1 cellular context compared by ENCODE assay signal in the genomic region with DNA sequence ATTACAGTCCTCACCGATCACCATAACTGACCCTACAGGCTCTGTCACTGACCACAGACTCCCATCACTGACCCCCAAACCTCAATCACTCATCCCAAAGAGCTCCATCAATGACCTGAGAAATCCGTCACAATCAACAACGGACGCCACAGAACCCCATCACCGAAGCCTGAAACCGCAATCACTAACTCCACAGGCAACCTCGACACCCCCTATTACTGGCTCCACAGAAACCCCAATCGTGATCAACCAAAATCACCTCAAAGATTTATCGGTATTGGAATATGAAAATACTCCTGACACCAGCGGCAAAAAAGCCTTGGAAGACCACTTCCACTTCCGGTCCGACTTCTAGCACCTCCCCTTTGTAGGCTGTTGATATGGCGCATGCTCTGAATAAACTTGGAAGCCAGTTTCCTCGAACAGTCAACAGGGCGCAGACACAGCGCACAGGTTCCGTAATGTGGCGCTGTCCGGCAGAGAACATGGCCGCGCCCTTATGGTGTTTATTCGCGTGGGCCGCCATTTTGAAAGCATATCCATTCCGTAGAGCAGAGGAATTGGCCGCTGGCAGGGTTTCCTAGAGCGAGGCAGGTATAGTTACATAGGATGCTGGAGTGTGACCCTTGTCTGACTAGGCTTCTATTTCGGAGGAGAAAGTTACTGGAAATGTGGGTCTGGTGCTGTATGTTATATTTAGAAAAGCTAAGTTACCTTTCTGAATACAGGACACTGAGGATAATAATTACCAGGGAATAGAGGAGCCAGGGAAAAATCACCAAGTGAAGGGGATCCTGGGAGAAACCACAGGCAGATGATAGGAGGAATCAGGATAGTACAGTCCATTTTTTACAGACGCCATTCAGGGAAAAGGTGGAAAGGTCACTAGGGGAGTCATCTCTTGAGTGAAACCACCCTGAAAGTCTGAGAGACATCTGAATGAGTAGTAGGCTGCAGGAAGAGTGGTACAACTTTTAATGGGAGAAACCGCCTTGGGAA.
TF ChIP-seq lines count a peak whose summit lies in the region.

Gene ZNF585A, minus strand, starts transcription at position 328 of the 999 bp plus-strand sequence. CDS start 2,785 bp downstream, outside the sequence.

TF ChIP-seq in SK-N-SH, 30 proteins besides CTCF, POLR2A, EP300 and RAD21:
- TF ChIP-seq, protein P1, sequence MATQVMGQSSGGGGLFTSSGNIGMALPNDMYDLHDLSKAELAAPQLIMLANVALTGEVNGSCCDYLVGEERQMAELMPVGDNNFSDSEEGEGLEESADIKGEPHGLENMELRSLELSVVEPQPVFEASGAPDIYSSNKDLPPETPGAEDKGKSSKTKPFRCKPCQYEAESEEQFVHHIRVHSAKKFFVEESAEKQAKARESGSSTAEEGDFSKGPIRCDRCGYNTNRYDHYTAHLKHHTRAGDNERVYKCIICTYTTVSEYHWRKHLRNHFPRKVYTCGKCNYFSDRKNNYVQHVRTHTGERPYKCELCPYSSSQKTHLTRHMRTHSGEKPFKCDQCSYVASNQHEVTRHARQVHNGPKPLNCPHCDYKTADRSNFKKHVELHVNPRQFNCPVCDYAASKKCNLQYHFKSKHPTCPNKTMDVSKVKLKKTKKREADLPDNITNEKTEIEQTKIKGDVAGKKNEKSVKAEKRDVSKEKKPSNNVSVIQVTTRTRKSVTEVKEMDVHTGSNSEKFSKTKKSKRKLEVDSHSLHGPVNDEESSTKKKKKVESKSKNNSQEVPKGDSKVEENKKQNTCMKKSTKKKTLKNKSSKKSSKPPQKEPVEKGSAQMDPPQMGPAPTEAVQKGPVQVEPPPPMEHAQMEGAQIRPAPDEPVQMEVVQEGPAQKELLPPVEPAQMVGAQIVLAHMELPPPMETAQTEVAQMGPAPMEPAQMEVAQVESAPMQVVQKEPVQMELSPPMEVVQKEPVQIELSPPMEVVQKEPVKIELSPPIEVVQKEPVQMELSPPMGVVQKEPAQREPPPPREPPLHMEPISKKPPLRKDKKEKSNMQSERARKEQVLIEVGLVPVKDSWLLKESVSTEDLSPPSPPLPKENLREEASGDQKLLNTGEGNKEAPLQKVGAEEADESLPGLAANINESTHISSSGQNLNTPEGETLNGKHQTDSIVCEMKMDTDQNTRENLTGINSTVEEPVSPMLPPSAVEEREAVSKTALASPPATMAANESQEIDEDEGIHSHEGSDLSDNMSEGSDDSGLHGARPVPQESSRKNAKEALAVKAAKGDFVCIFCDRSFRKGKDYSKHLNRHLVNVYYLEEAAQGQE (IDR thresholded peaks at IDR 0.05; ENCODE audit: low read depth, low read length), result no peak; the same call in 1 of the 2 replicates
- TF ChIP-seq MEF2A (IDR thresholded peaks at IDR 0.05; ENCODE audit: borderline replicate concordance, low read depth) (no peak), RXRA (IDR thresholded peaks at IDR 0.05; ENCODE audit: borderline replicate concordance, low read depth) (no peak), NFIC (IDR thresholded peaks at IDR 0.05; ENCODE audit: borderline replicate concordance) (no peak), RFX5 (IDR thresholded peaks at IDR 0.05; ENCODE audit: low read length) (no peak), ZBTB33 (IDR thresholded peaks at IDR 0.05; ENCODE audit: borderline replicate concordance, low read depth) (no peak), TAF1 (IDR thresholded peaks at IDR 0.05; ENCODE audit: borderline replicate concordance, low read depth, low read length) (peak; percentile 16; the same call in 1 of the 2 replicates), MXI1 (IDR thresholded peaks at IDR 0.05; ENCODE audit: low read depth, low read length) (peak; percentile 30; the same call in 1 of the 2 replicates), FOSL2 (IDR thresholded peaks at IDR 0.05; ENCODE audit: borderline replicate concordance, low read depth) (no peak), POLR2AphosphoS5 (IDR thresholded peaks at IDR 0.05; ENCODE audit: low read depth, low read length) (peak; percentile 98), JUND (IDR thresholded peaks at IDR 0.05) (no peak), ELF1 (IDR thresholded peaks at IDR 0.05) (peak; percentile 82), GABPA (IDR thresholded peaks at IDR 0.05; ENCODE audit: low read depth) (peak; percentile 79), GATA2 (CRISPR knock-in tag; IDR thresholded peaks at IDR 0.05) (no peak), NRF1 (IDR thresholded peaks at IDR 0.05; ENCODE audit: low read depth, low read length) (peak; percentile 56; the same call in 1 of the 2 replicates), YY1 (IDR thresholded peaks at IDR 0.05; ENCODE audit: low read depth) (peak; percentile 100), IRF3 (IDR thresholded peaks at IDR 0.05; ENCODE audit: low read depth, low read length) (no peak), FOXM1 (IDR thresholded peaks at IDR 0.05; ENCODE audit: low read depth) (no peak), TEAD4 (IDR thresholded peaks at IDR 0.05; ENCODE audit: borderline replicate concordance, insufficient read depth) (no peak), CHD2 (IDR thresholded peaks at IDR 0.05; ENCODE audit: low read length, partially characterized antibody) (peak; percentile 92), MAX (IDR thresholded peaks at IDR 0.05; ENCODE audit: low read depth) (0 out of 2 replicates have a peak, but pooled peaks have one; percentile 50), TCF12 (IDR thresholded peaks at IDR 0.05) (no peak)
- TF ChIP-seq, protein P2, sequence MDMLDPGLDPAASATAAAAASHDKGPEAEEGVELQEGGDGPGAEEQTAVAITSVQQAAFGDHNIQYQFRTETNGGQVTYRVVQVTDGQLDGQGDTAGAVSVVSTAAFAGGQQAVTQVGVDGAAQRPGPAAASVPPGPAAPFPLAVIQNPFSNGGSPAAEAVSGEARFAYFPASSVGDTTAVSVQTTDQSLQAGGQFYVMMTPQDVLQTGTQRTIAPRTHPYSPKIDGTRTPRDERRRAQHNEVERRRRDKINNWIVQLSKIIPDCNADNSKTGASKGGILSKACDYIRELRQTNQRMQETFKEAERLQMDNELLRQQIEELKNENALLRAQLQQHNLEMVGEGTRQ (IDR thresholded peaks at IDR 0.05; ENCODE audit: borderline replicate concordance, low read depth, low read length), result no peak
